In genomic region chr16:87869061-87869878, GRCh38 we compare ENCODE assay signal across 8 cellular contexts. TPM values are rescaled to one million over a fixed set of nuclear protein-coding genes. Genes with fewer than 3 reads are reported as not detected.
DNase-seq lines count a peak whose midpoint lies in the region; ATAC-seq and TF ChIP-seq lines count a peak whose summit lies in the region.
"Not testable (repeated sequence)": the region's sequence is repeated elsewhere in the genome, so short reads cannot be mapped to it uniquely, and the experiment has no call there.

Gene SLC7A5, minus strand, starts transcription at chr16:87869507. Its CDS starts 85 bp downstream, at chr16:87869422.

- not testable (repeated sequence) for H3K9me3 ChIP-seq in OCI-LY7 (ENCODE audit: low read length); effector memory CD4-positive, alpha-beta T cell (ENCODE audit: control insufficient read depth, low read length); lung (ENCODE audit: control insufficient read depth in 2 of 2, insufficient read depth in 1 of 2, low read length in 1 of 2)

- DNase-seq in AG20443 (ENCODE audit: low spot score) (peak; percentile 86), OCI-LY7 (ENCODE audit: low spot score) (peak; percentile 87), lung (ENCODE audit: low spot score) (peak; percentile 82)
- peak; percentile 40 for DNase-seq in activated CD8-positive, alpha-beta memory T cell treated with anti-CD3 and anti-CD28 coated beads, Interleukin-2, amount 50 U/mL, for 1 hour (ENCODE audit: extremely low read depth)
- peak; percentile 78 to 85 (median 81) for DNase-seq in effector memory CD4-positive, alpha-beta T cell
- DNase-seq in stimulated activated CD4-positive, alpha-beta T cell treated with anti-CD3 and anti-CD28 coated beads, Interleukin-4, amount 100 ng/mL, for 1 hour: peak; percentile 92

- peaks cover 44% of the 10 kb centered on the region for H3K36me3 ChIP-seq in OCI-LY7 (ENCODE audit: insufficient read depth, low read length)
- H3K36me3 ChIP-seq in effector memory CD4-positive, alpha-beta T cell (ENCODE audit: control insufficient read depth, insufficient read depth, low read length); lung (ENCODE audit: control insufficient read depth in 2 of 2, insufficient read depth in 2 of 2, low read length in 2 of 2): not testable (repeated sequence)

- 2 to 5% methylated on average over 83 to 109 of the region's 109 CpGs for WGBS in lung, 2 donors

- H4K20me1 ChIP-seq in OCI-LY7 (ENCODE audit: insufficient read depth, low read length): peaks cover 20% of the 10 kb centered on the region

- H3K4me3 ChIP-seq in OCI-LY7 (ENCODE audit: low read depth, low read length, poor library complexity, severe bottlenecking) (peak within 1 kb of the TSS; percentile 99), lung (peak within 1 kb of the TSS; percentile 11)
- H3K4me3 ChIP-seq in effector memory CD4-positive, alpha-beta T cell (ENCODE audit: insufficient read depth, low read depth, low read length, poor library complexity, severe bottlenecking): peak within 1 kb of the TSS; percentile 50

- not testable (repeated sequence) for H2AFZ ChIP-seq in OCI-LY7 (ENCODE audit: low read length)

- H3K9me2 ChIP-seq in OCI-LY7 (ENCODE audit: insufficient read depth, low read length): not testable (repeated sequence)

- CTCF ChIA-PET in OCI-LY7 (lab: Charles Lee; ENCODE audit: unreplicated experiment): interaction anchor here (0.6 to 4.2 kb wide), 2 partner anchors 51 to 90 kb away, joined by 5 to 41 read pairs; no protein-coding TSS in a partner anchor

- H3K27ac ChIP-seq in OCI-LY7 (ENCODE audit: low read depth, low read length, poor library complexity, severe bottlenecking): peak within 1 kb of the TSS; percentile 48
- peak within 1 kb of the TSS; percentile 70 for H3K27ac ChIP-seq in effector memory CD4-positive, alpha-beta T cell (ENCODE audit: insufficient read depth, low read length, poor library complexity, severe bottlenecking)
- H3K27ac ChIP-seq in lung (ENCODE audit: low read depth in 1 of 2, low read length in 1 of 2): peak within 1 kb of the TSS in 1 of 2 donors; percentile 13

- intact Hi-C loops in OCI-LY7 (cut with micrococcal nuclease; ENCODE audit: unreplicated experiment): not testable (repeated sequence)

- not testable (repeated sequence) for TF ChIP-seq CTCF in OCI-LY7 (conservative IDR thresholded peaks at IDR 0.05; ENCODE audit: low read length); lung (IDR thresholded peaks at IDR 0.05; ENCODE audit: control extremely low read depth, extremely low read depth)

- H3K4me2 ChIP-seq in OCI-LY7 (ENCODE audit: low read length): peak within 1 kb of the TSS; percentile 75

- peaks cover 50% of the 10 kb centered on the region for H3K79me2 ChIP-seq in OCI-LY7 (ENCODE audit: insufficient read depth, low read depth, low read length)

- POLR2A ChIA-PET in OCI-LY7 (lab: Charles Lee): interaction anchor here (1.0 to 4.0 kb wide), 4 partner anchors 11 to 167 kb away, joined by 3 to 51 read pairs (median 4); no protein-coding TSS in a partner anchor

- H3K4me1 ChIP-seq in OCI-LY7 (ENCODE audit: insufficient read depth, low read length, poor library complexity, severe bottlenecking): peaks cover 42% of the 10 kb centered on the region
- H3K4me1 ChIP-seq in effector memory CD4-positive, alpha-beta T cell (ENCODE audit: control insufficient read depth, insufficient read depth, low read length, poor library complexity, severe bottlenecking): peaks cover 22% of the 10 kb centered on the region
- H3K4me1 ChIP-seq in lung (ENCODE audit: control insufficient read depth in 2 of 2, insufficient read depth in 2 of 2, low read length in 2 of 2): not testable (repeated sequence)

- ATAC-seq in GM19324 (IDR thresholded peaks at IDR 0.05; ENCODE audit: low FRiP score, unreplicated experiment) (peak; percentile 65), HG03432 (IDR thresholded peaks at IDR 0.05; ENCODE audit: unreplicated experiment) (peak; percentile 66), lung (ENCODE audit: insufficient read depth, low FRiP score) (peak; percentile 70)

- not testable (repeated sequence) for BruUV-seq in OCI-LY7 (replicated peaks; lab: Mats Ljungman, UMichigan)

- H3K27me3 ChIP-seq in effector memory CD4-positive, alpha-beta T cell (replicated peaks; ENCODE audit: control insufficient read depth, insufficient read depth, low read length, poor library complexity, severe bottlenecking); lung (ENCODE audit: control insufficient read depth, insufficient read depth): not testable (repeated sequence)

RNA-seq across cellular contexts. Expression of gene SLC7A5, which starts in this region (rescaled TPM):
- 99.3 and 140 TPM in 2 replicates for total RNA-seq in OCI-LY7 (2014; rRNA removed; shearing (Covaris generic))
- 258 and 283 TPM in 2 replicates for total RNA-seq in OCI-LY7 (2022)
- total RNA-seq in lung: 10 to 100 TPM in 1 of 2 donors, 1 to 10 TPM in 1; 4.0 to 36.1 TPM
- 10 to 100 TPM; 11.7 to 27.9 TPM for polyA plus RNA-seq in lung

Comparison
In these comparisons a context has a peak if more than half of its experiments do, and no peak if none do; other contexts are left out.
1. DNase-seq: peak in every context shown above with its lines; median percentile 92 in stimulated activated CD4-positive, alpha-beta T cell treated with anti-CD3 and anti-CD28 coated beads, Interleukin-4, amount 100 ng/mL, for 1 hour; 87 in OCI-LY7; 86 in AG20443; 82 in lung; 81 in effector memory CD4-positive, alpha-beta T cell; 40 in activated CD8-positive, alpha-beta memory T cell treated with anti-CD3 and anti-CD28 coated beads, Interleukin-2, amount 50 U/mL, for 1 hour.
2. H3K4me3 ChIP-seq: peak in every context shown above with its lines; median percentile 99 in OCI-LY7; 50 in effector memory CD4-positive, alpha-beta T cell; 11 in lung.